ENCODE assay signal across 31 cellular contexts in the genomic region with DNA sequence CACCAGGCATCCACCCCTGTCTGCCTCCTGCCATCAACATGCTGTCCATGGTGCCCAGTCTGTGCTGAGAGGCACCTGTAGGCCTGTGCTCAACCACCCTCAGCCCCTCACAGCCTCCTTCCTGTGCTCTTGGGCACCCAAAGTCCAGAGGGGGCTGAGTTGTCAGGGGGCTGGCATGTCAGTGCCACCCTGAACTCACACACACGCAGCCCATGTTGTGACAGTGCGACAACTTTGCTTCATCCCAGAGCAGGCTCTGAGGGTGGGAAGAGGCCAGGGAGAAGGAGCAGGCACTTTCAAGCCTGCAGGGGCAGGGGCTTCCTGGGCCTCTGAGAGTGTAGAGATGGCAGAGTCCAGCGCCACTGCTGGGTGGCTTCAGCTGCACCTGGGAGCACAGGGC.
"Had no signal": no experiment of that assay in that cellular context is flagged by ENCODE, and none has a peak within 500 bp of the region (broad histone marks: within the 10 kb centered on the region; RNA-seq: fewer than 3 reads in every experiment).

No MANE protein-coding gene starts in this region.

- ATAC-seq: activated CD8-positive, alpha-beta T cell treated with anti-CD3 and anti-CD28 coated beads for 36 hours; activated naive CD8-positive, alpha-beta T cell treated with anti-CD3 and anti-CD28 coated beads, Interleukin-2, amount 50 U/mL, for 24 hours; activated T-cell treated with anti-CD3 and anti-CD28 coated beads, Interleukin-2, amount 50 U/mL, for 4 hours; activated T-helper 17 cell treated with anti-CD3 and anti-CD28 coated beads, Interleukin-2, amount 50 U/mL, for 72 hours; esophagus mucosa; foreskin keratinocyte; gastrocnemius medialis; heart left ventricle; T-helper 17 cell had no signal

- H3K4me1 ChIP-seq: adrenal gland, ascending aorta, colonic mucosa, foreskin keratinocyte, gastrocnemius medialis, heart left ventricle had no signal

- H3K4me1 Mint-ChIP-seq: activated B cell treated with CpG ODN at 0.5 μM for 24 hours; activated naive CD4-positive, alpha-beta T cell treated with anti-CD3 and anti-CD28 coated beads, Interleukin-2, amount 50 U/mL, for 24 hours; activated naive CD8-positive, alpha-beta T cell treated with anti-CD3 and anti-CD28 coated beads for 36 hours; activated naive CD8-positive, alpha-beta T cell treated with anti-CD3 and anti-CD28 coated beads, Interleukin-2, amount 50 U/mL, for 24 hours; activated T-helper 17 cell treated with anti-CD3 and anti-CD28 coated beads, Interleukin-2, amount 50 U/mL, for 72 hours; brain; T-helper 17 cell had no signal

- H3K9me3 ChIP-seq: adrenal gland, ascending aorta, colonic mucosa, gastrocnemius medialis had no signal

- H3K4me3 Mint-ChIP-seq: activated B cell treated with CpG ODN at 0.5 μM for 24 hours; activated CD8-positive, alpha-beta T cell treated with anti-CD3 and anti-CD28 coated beads for 36 hours; activated naive CD4-positive, alpha-beta T cell treated with anti-CD3 and anti-CD28 coated beads for 36 hours; activated naive CD4-positive, alpha-beta T cell treated with anti-CD3 and anti-CD28 coated beads, Interleukin-2, amount 50 U/mL, for 24 hours; activated naive CD8-positive, alpha-beta T cell treated with anti-CD3 and anti-CD28 coated beads for 36 hours; activated naive CD8-positive, alpha-beta T cell treated with anti-CD3 and anti-CD28 coated beads, Interleukin-2, amount 50 U/mL, for 24 hours; activated T-cell treated with anti-CD3 and anti-CD28 coated beads, Interleukin-2, amount 50 U/mL, for 4 hours; activated T-helper 17 cell treated with anti-CD3 and anti-CD28 coated beads, Interleukin-2, amount 50 U/mL, for 72 hours; brain; endodermal cell; T-helper 17 cell; T-helper 2 cell treated with Interferon-gamma antibody and Interleukin-4, amounts not matched to agents 5 μg/mL and 100 μg/mL, for 36 hours had no signal

- DNase-seq: activated B cell treated with CpG ODN at 0.5 μM for 24 hours; activated CD4-positive, alpha-beta T cell treated with anti-CD3 and anti-CD28 coated beads for 48 hours; activated CD4-positive, alpha-beta T cell treated with anti-CD3 and anti-CD28 coated beads, Interleukin-2, amount 50 U/mL, for 1 hour; activated CD4-positive, alpha-beta T cell treated with anti-CD3 and anti-CD28 coated beads, Interleukin-2, amount 50 U/mL, for 48 hours; activated CD8-positive, alpha-beta memory T cell treated with anti-CD3 and anti-CD28 coated beads for 24 hours; activated CD8-positive, alpha-beta T cell treated with anti-CD3 and anti-CD28 coated beads for 36 hours; activated effector memory CD4-positive, alpha-beta T cell treated with Interleukin-2 at 50 U/mL for 16 hours; activated naive CD4-positive, alpha-beta T cell treated with anti-CD3 and anti-CD28 coated beads for 36 hours; activated naive CD8-positive, alpha-beta T cell treated with anti-CD3 and anti-CD28 coated beads for 36 hours; activated naive CD8-positive, alpha-beta T cell treated with anti-CD3 and anti-CD28 coated beads, Interleukin-2, amount 50 U/mL, for 24 hours; activated T-cell treated with anti-CD3 and anti-CD28 coated beads, Interleukin-2, amount 50 U/mL, for 4 hours; adrenal gland; amygdala; caudate nucleus; colonic mucosa; effector memory CD4-positive, alpha-beta T cell; endodermal cell; gastrocnemius medialis; glutamatergic neuron; T-helper 1 cell; T-helper 17 cell; T1000; WERI-Rb-1 had no signal

- H3K9me3 Mint-ChIP-seq: activated CD8-positive, alpha-beta T cell treated with anti-CD3 and anti-CD28 coated beads for 36 hours; activated naive CD4-positive, alpha-beta T cell treated with anti-CD3 and anti-CD28 coated beads for 36 hours; activated naive CD4-positive, alpha-beta T cell treated with anti-CD3 and anti-CD28 coated beads, Interleukin-2, amount 50 U/mL, for 24 hours; activated naive CD8-positive, alpha-beta T cell treated with anti-CD3 and anti-CD28 coated beads for 36 hours; activated T-cell treated with anti-CD3 and anti-CD28 coated beads, Interleukin-2, amount 50 U/mL, for 4 hours; T-helper 2 cell treated with Interferon-gamma antibody and Interleukin-4, amounts not matched to agents 5 μg/mL and 100 μg/mL, for 36 hours had no signal

- H3K36me3 ChIP-seq: adrenal gland, ascending aorta, colonic mucosa, gastrocnemius medialis, heart left ventricle, WERI-Rb-1 had no signal

- H3K27ac ChIP-seq: adrenal gland, ascending aorta, colonic mucosa, foreskin keratinocyte, gastrocnemius medialis, heart left ventricle, WERI-Rb-1 had no signal

- H3K27me3 Mint-ChIP-seq: activated B cell treated with CpG ODN at 0.5 μM for 24 hours; activated CD8-positive, alpha-beta T cell treated with anti-CD3 and anti-CD28 coated beads for 36 hours; activated naive CD8-positive, alpha-beta T cell treated with anti-CD3 and anti-CD28 coated beads for 36 hours; activated naive CD8-positive, alpha-beta T cell treated with anti-CD3 and anti-CD28 coated beads, Interleukin-2, amount 50 U/mL, for 24 hours; activated T-helper 17 cell treated with anti-CD3 and anti-CD28 coated beads, Interleukin-2, amount 50 U/mL, for 72 hours; T-helper 17 cell had no signal

- H3K36me3 Mint-ChIP-seq: activated naive CD4-positive, alpha-beta T cell treated with anti-CD3 and anti-CD28 coated beads, Interleukin-2, amount 50 U/mL, for 24 hours; activated naive CD8-positive, alpha-beta T cell treated with anti-CD3 and anti-CD28 coated beads for 36 hours; brain had no signal

- H3K4me3 ChIP-seq: adrenal gland, ascending aorta, colonic mucosa, gastrocnemius medialis, heart left ventricle had no signal

- H3K27ac Mint-ChIP-seq: activated B cell treated with CpG ODN at 0.5 μM for 24 hours; activated CD8-positive, alpha-beta T cell treated with anti-CD3 and anti-CD28 coated beads for 36 hours; activated naive CD4-positive, alpha-beta T cell treated with anti-CD3 and anti-CD28 coated beads for 36 hours; activated naive CD4-positive, alpha-beta T cell treated with anti-CD3 and anti-CD28 coated beads, Interleukin-2, amount 50 U/mL, for 24 hours; activated naive CD8-positive, alpha-beta T cell treated with anti-CD3 and anti-CD28 coated beads for 36 hours; activated naive CD8-positive, alpha-beta T cell treated with anti-CD3 and anti-CD28 coated beads, Interleukin-2, amount 50 U/mL, for 24 hours; activated T-helper 17 cell treated with anti-CD3 and anti-CD28 coated beads, Interleukin-2, amount 50 U/mL, for 72 hours; brain; endodermal cell; T-helper 17 cell; T-helper 2 cell treated with Interferon-gamma antibody and Interleukin-4, amounts not matched to agents 5 μg/mL and 100 μg/mL, for 36 hours had no signal

- H3K27me3 ChIP-seq: adrenal gland, ascending aorta, colonic mucosa, foreskin keratinocyte, gastrocnemius medialis, heart left ventricle had no signal
